ENCODE assay signal across 22 cellular contexts in genomic region chr12:3622021-3622731, GRCh38.
DNase-seq lines count a peak whose midpoint lies in the region; ATAC-seq, FAIRE-seq and TF ChIP-seq lines count a peak whose summit lies in the region.
"Had no signal": no experiment of that assay in that cellular context is flagged by ENCODE, and none has a peak within 500 bp of the region (broad histone marks: within the 10 kb centered on the region; RNA-seq: fewer than 3 reads in every experiment).

No MANE protein-coding gene starts in this region.

- no peak overlapping the region for H2AFZ ChIP-seq in trophoblast cell (ENCODE audit: insufficient read depth, low read length, poor library complexity)

- no peak overlapping the region for H2BK5ac ChIP-seq in trophoblast cell (ENCODE audit: low read depth, low read length, poor library complexity)

- peaks cover 0 to 15% (median 0%) of the 10 kb centered on the region in 11 experiments; a peak in 4 of 22 replicates for H4K20me1 ChIP-seq in BLaER1 treated with 17β-estradiol and CSF1 and Interleukin-3, amounts not matched to agents 10 nM and 100 nM

- no peak overlapping the region for H3K4ac ChIP-seq in trophoblast cell (ENCODE audit: low read depth, low read length)

- H2BK12ac ChIP-seq in trophoblast cell (ENCODE audit: low read length), result no peak overlapping the region

- H3K18ac ChIP-seq in trophoblast cell (ENCODE audit: low read length), result no peak overlapping the region

- H3K79me1 ChIP-seq in trophoblast cell (ENCODE audit: low read length), result no peaks in the 10 kb centered on the region

- no peak overlapping the region for H3K4me3 ChIP-seq in BLaER1 treated with 17β-estradiol and CSF1 and Interleukin-3, amounts not matched to agents 10 nM and 100 nM
- H3K4me3 ChIP-seq in dorsolateral prefrontal cortex, result no peak overlapping the region
- no peak overlapping the region for H3K4me3 ChIP-seq in trophoblast cell (ENCODE audit: low read depth, low read length)
- H3K4me3 ChIP-seq: cardiac muscle cell, thyroid gland had no signal

- H3K4me1 ChIP-seq in BLaER1 treated with 17β-estradiol and CSF1 and Interleukin-3, amounts not matched to agents 10 nM and 100 nM, result peaks cover 9 to 33% (median 19%) of the 10 kb centered on the region in 10 experiments
- H3K4me1 ChIP-seq in trophoblast cell (ENCODE audit: control insufficient read depth in 1 of 2, insufficient read depth in 2 of 2, low read length in 2 of 2), result no peaks in the 10 kb centered on the region

- no peak overlapping the region for H3K14ac ChIP-seq in trophoblast cell (ENCODE audit: low read length)

- peaks cover 28 to 94% (median 76%) of the 10 kb centered on the region in 11 experiments for H3K36me3 ChIP-seq in BLaER1 treated with 17β-estradiol and CSF1 and Interleukin-3, amounts not matched to agents 10 nM and 100 nM
- no peaks in the 10 kb centered on the region for H3K36me3 ChIP-seq in trophoblast cell (ENCODE audit: control insufficient read depth in 1 of 2, insufficient read depth in 2 of 2, low read length in 2 of 2)
- H3K36me3 ChIP-seq: cardiac muscle cell, thyroid gland had no signal

- H3K9me3 ChIP-seq in BLaER1 treated with 17β-estradiol and CSF1 and Interleukin-3, amounts not matched to agents 10 nM and 100 nM (replicated peaks in 1 of 11), result no peaks in the 10 kb centered on the region
- peaks cover 1% of the 10 kb centered on the region for H3K9me3 ChIP-seq in trophoblast cell (ENCODE audit: insufficient read depth, low read depth, low read length)
- H3K9me3 ChIP-seq: thyroid gland had no signal

- no peak overlapping the region for H2BK120ac ChIP-seq in trophoblast cell (ENCODE audit: insufficient read depth, low read length, poor library complexity)

- H3K4me2 ChIP-seq in BLaER1 treated with 17β-estradiol and CSF1 and Interleukin-3, amounts not matched to agents 10 nM and 100 nM, result peak overlapping the region in 8 of 11 experiments; percentile 22 to 54 (median 43); a peak in 11 of 22 replicates
- H3K4me2 ChIP-seq in trophoblast cell (ENCODE audit: low read length), result no peak overlapping the region

- H3K79me2 ChIP-seq in trophoblast cell (ENCODE audit: control insufficient read depth, insufficient read depth, low read length, poor library complexity), result no peaks in the 10 kb centered on the region

- intact Hi-C loops in dorsolateral prefrontal cortex (cut with DNase I), result loop anchor here (5.0 to 10.0 kb wide), 2 partner anchors 90 to 127 kb away; partner anchors contain the start of gene PRMT8 (in 2 of the 2)

- H4K91ac ChIP-seq in trophoblast cell (ENCODE audit: low read depth, low read length), result no peak overlapping the region

- H3K23ac ChIP-seq in trophoblast cell (ENCODE audit: low read length), result no peak overlapping the region

- no peak overlapping the region for H2AK5ac ChIP-seq in trophoblast cell (ENCODE audit: low read length)

- no peak overlapping the region for H3K27ac ChIP-seq in BLaER1 treated with 17β-estradiol and CSF1 and Interleukin-3, amounts not matched to agents 10 nM and 100 nM
- peak overlapping the region in 56 of 59 donors; percentile 7 to 90 (median 72) for H3K27ac ChIP-seq in dorsolateral prefrontal cortex
- no peak overlapping the region for H3K27ac ChIP-seq in trophoblast cell (ENCODE audit: low read depth, low read length)
- H3K27ac ChIP-seq: C4-2B, cardiac muscle cell, thyroid gland, WERI-Rb-1 had no signal

- H3K27me3 ChIP-seq in BLaER1 treated with 17β-estradiol and CSF1 and Interleukin-3, amounts not matched to agents 10 nM and 100 nM, result no peaks in the 10 kb centered on the region
- H3K27me3 ChIP-seq in dorsolateral prefrontal cortex (no peaks in the 10 kb centered on the region), trophoblast cell (ENCODE audit: insufficient read depth, low read length) (no peaks in the 10 kb centered on the region)
- H3K27me3 ChIP-seq: cardiac muscle cell, thyroid gland had no signal

- DNase-seq in HTR-8/SVneo (ENCODE audit: insufficient read length, low spot score) (no peak), dorsolateral prefrontal cortex (no peak), trophoblast cell (peak; percentile 80 to 84), GF-D8 (lab: John Stamatoyannopoulos, UW) (no peak)
- DNase-seq: activated CD8-positive, alpha-beta memory T cell treated with anti-CD3 and anti-CD28 coated beads, Interleukin-2, amount 50 U/mL, for 4 hours; activated naive CD8-positive, alpha-beta T cell treated with anti-CD3 and anti-CD28 coated beads, Interleukin-2, amount 10 ng/mL, durations not matched to agents 7 days and 5 days; effector CD8-positive, alpha-beta T cell; hippocampal formation; IMR-90; NCI-H2029; NCI-H510A; occipital lobe; stimulated activated CD4-positive, alpha-beta T cell treated with anti-CD3 and anti-CD28 coated beads, Interleukin-4, amount 100 ng/mL, for 1 hour; T-cell; thyroid gland; WERI-Rb-1 had no signal

- no CpG with 5 or more reads among the region's 2 CpGs for WGBS in trophoblast cell (ENCODE audit: extremely low coverage, insufficient coverage, insufficient read length)

- ATAC-seq in GM18520 (IDR thresholded peaks at IDR 0.05; ENCODE audit: unreplicated experiment), result no peak
- ATAC-seq in GM18858 (IDR thresholded peaks at IDR 0.05; ENCODE audit: unreplicated experiment), result no peak
- ATAC-seq: T-cell had no signal

- H4K12ac ChIP-seq in trophoblast cell (ENCODE audit: low read depth, low read length), result no peak overlapping the region

- no peak for TF ChIP-seq CTCF in dorsolateral prefrontal cortex (IDR thresholded peaks at IDR 0.05 in 54 of 56, conservative IDR thresholded peaks at IDR 0.05 in 2 of 56; ENCODE audit: low read depth in 1 of 56, partially characterized antibody in 56 of 56)

- no peak overlapping the region; a peak in 1 of 22 replicates for H3K9ac ChIP-seq in BLaER1 treated with 17β-estradiol and CSF1 and Interleukin-3, amounts not matched to agents 10 nM and 100 nM
- no peak overlapping the region for H3K9ac ChIP-seq in trophoblast cell (ENCODE audit: low read length)

- peak; percentile 4 for FAIRE-seq in HTR-8/SVneo (lab: Jason Lieb, UNC)
- FAIRE-seq: H1 had no signal

- H4K8ac ChIP-seq in trophoblast cell (ENCODE audit: low read depth, low read length), result no peak overlapping the region

Comparison
In these comparisons a context has a peak if more than half of its experiments do, and no peak if none do; other contexts are left out.
1. H3K27ac ChIP-seq: peak in dorsolateral prefrontal cortex (56 of 59); none in BLaER1 treated with 17β-estradiol and CSF1 and Interleukin-3, amounts not matched to agents 10 nM and 100 nM (0 of 11) and trophoblast cell (single experiment).
2. DNase-seq: peak in trophoblast cell (2 of 2); none in HTR-8/SVneo (single experiment), dorsolateral prefrontal cortex (0 of 10) and GF-D8 (single experiment).